29 cellular contexts compared by ENCODE assay signal in genomic region chr19:7469654-7470285, GRCh38. TPM values are rescaled to one million over a fixed set of nuclear protein-coding genes. Genes with fewer than 3 reads are reported as not detected.
"Had no signal": no experiment of that assay in that cellular context is flagged by ENCODE, and none has a peak within 500 bp of the region (broad histone marks: within the 10 kb centered on the region; RNA-seq: fewer than 3 reads in every experiment).

No MANE protein-coding gene starts in this region.

- ATAC-seq: heart left ventricle; left lung; mucosa of descending colon; natural killer cell; stimulated activated naive B cell treated with anti-CD40 and anti-IgM and Interleukin-4, amounts not matched to agents 10 μg/mL and 1 μg/mL and 100 μg/mL, for 72 hours; stimulated activated naive CD8-positive, alpha-beta T cell treated with anti-CD3 and anti-CD28 coated beads, Interleukin-15, Interleukin-2, amounts not matched to agents 100 U/mL and 50 U/mL, for 24 hours; upper lobe of right lung had no signal

- H3K27me3 Mint-ChIP-seq: stimulated activated naive B cell treated with anti-CD40 and anti-IgM and Interleukin-4, amounts not matched to agents 10 μg/mL and 1 μg/mL and 100 μg/mL, for 72 hours had no signal

- H3K4me2 ChIP-seq: neural progenitor cell, smooth muscle cell had no signal

- H3K9me3 Mint-ChIP-seq: immature natural killer cell, natural killer cell, nephron progenitor cell, neural progenitor cell had no signal

- H2AFZ ChIP-seq: neural progenitor cell had no signal

- H3K4me1 ChIP-seq: neural progenitor cell, prostate gland, right lobe of liver, stomach, testis, thyroid gland, upper lobe of right lung had no signal

- H3K9ac ChIP-seq: neural progenitor cell had no signal

- H3K4me3 ChIP-seq: heart left ventricle, left lung, lung, mucosa of descending colon, neural progenitor cell, pancreas, prostate gland, right lobe of liver, smooth muscle cell, stomach, testis, thyroid gland, upper lobe of right lung had no signal

- H3K4me1 Mint-ChIP-seq: immature natural killer cell, natural killer cell, nephron progenitor cell, neural progenitor cell had no signal

- H3K27me3 ChIP-seq: heart left ventricle, left lung, neural progenitor cell, pancreas, right lobe of liver, stomach, testis, thyroid gland, upper lobe of right lung had no signal

- H3K36me3 Mint-ChIP-seq: natural killer cell had no signal

- H3K4me3 Mint-ChIP-seq: immature natural killer cell; natural killer cell; nephron progenitor cell; neural progenitor cell; stimulated activated naive B cell treated with anti-CD40 and anti-IgM and Interleukin-4, amounts not matched to agents 10 μg/mL and 1 μg/mL and 100 μg/mL, for 72 hours had no signal

- H3K36me3 ChIP-seq: neural progenitor cell had no signal

- DNase-seq: glutamatergic neuron; heart left ventricle; hypothalamus; immature natural killer cell; kidney; left colon; left lung; midbrain; mucosa of descending colon; natural killer cell; nephron progenitor cell; posterior cingulate gyrus; right lobe of liver; stimulated activated CD4-positive, alpha-beta T cell treated with anti-CD3 and anti-CD28 coated beads, Interleukin-1b, Interleukin-23, amount 100 ng/mL, for 48 hours; stimulated activated CD4-positive, alpha-beta T cell treated with anti-CD3 and anti-CD28 coated beads, Interleukin-2, amount 100 ng/mL, for 48 hours; stimulated activated CD4-positive, alpha-beta T cell treated with anti-CD3 and anti-CD28 coated beads, Interleukin-4, amount 100 ng/mL, for 4 hours; stimulated activated CD8-positive, alpha-beta memory T cell treated with anti-CD3 and anti-CD28 coated beads, Interleukin-4, amount 100 ng/mL, for 48 hours; stimulated activated naive B cell treated with anti-CD40 and anti-IgM and Interleukin-4, amounts not matched to agents 10 μg/mL and 1 μg/mL and 100 μg/mL, for 72 hours; stimulated activated naive CD8-positive, alpha-beta T cell treated with anti-CD3 and anti-CD28 coated beads, Interleukin-15, Interleukin-2, amounts not matched to agents 100 U/mL and 50 U/mL, for 24 hours; stomach; testis; thyroid gland; trophoblast cell had no signal

- H3K27ac Mint-ChIP-seq: immature natural killer cell, natural killer cell, nephron progenitor cell, neural progenitor cell had no signal

- H3K9me3 ChIP-seq: heart left ventricle, left lung, mucosa of descending colon, pancreas, prostate gland, right lobe of liver, stomach, testis, thyroid gland, upper lobe of right lung had no signal

- H3K27ac ChIP-seq: heart left ventricle, left lung, neural progenitor cell, pancreas, prostate gland, right lobe of liver, stomach, testis, thyroid gland, upper lobe of right lung had no signal

RNA-seq across cellular contexts. Expression of gene PEX11G, which starts 19.1 kb away (rescaled TPM):
- total RNA-seq: smooth muscle cell had no signal
